ENCODE assay signal across 8 cellular contexts in genomic region chr3:186790261-186790981, GRCh38. TPM values are rescaled to one million over a fixed set of nuclear protein-coding genes. Genes with fewer than 3 reads are reported as not detected.
DNase-seq lines count a peak whose midpoint lies in the region; ATAC-seq lines count a peak whose summit lies in the region.

No MANE protein-coding gene starts in this region.

- no peak overlapping the region for H3K4me3 ChIP-seq in naive thymus-derived CD4-positive, alpha-beta T cell (ENCODE audit: low read length)

- peak overlapping the region; percentile 99 for H3K4me3 Mint-ChIP-seq in activated naive CD8-positive, alpha-beta T cell treated with anti-CD3 and anti-CD28 coated beads, Interleukin-2, amount 50 U/mL, for 24 hours
- no peak overlapping the region for H3K4me3 Mint-ChIP-seq in naive thymus-derived CD4-positive, alpha-beta T cell

- peaks cover 41% of the 10 kb centered on the region for H3K4me1 Mint-ChIP-seq in activated naive CD8-positive, alpha-beta T cell treated with anti-CD3 and anti-CD28 coated beads, Interleukin-2, amount 50 U/mL, for 24 hours
- peaks cover 18 to 49% (median 39%) of the 10 kb centered on the region in 7 donors for H3K4me1 Mint-ChIP-seq in naive thymus-derived CD4-positive, alpha-beta T cell

- no peaks in the 10 kb centered on the region for H3K9me3 ChIP-seq in naive thymus-derived CD4-positive, alpha-beta T cell (ENCODE audit: control insufficient read depth in 2 of 3, low read length in 3 of 3)

- peaks cover 28 to 38% of the 10 kb centered on the region in 2 donors for H3K4me1 ChIP-seq in naive thymus-derived CD4-positive, alpha-beta T cell (ENCODE audit: control insufficient read depth in 2 of 2, insufficient read depth in 2 of 2, low read length in 2 of 2)

- H3K36me3 Mint-ChIP-seq in activated naive CD8-positive, alpha-beta T cell treated with anti-CD3 and anti-CD28 coated beads, Interleukin-2, amount 50 U/mL, for 24 hours (ENCODE audit: low read depth), result peaks cover 85% of the 10 kb centered on the region
- H3K36me3 Mint-ChIP-seq in naive thymus-derived CD4-positive, alpha-beta T cell, result peaks cover 11 to 63% (median 54%) of the 10 kb centered on the region in 5 donors

- CTCF ChIA-PET in naive thymus-derived CD4-positive, alpha-beta T cell (lab: Charles Lee), result interaction anchor here (1.5 kb wide), 1 partner anchor 31 kb away, joined by 5 read pairs; no protein-coding TSS in a partner anchor

- peak overlapping the region; percentile 100 for H3K27ac Mint-ChIP-seq in activated naive CD8-positive, alpha-beta T cell treated with anti-CD3 and anti-CD28 coated beads, Interleukin-2, amount 50 U/mL, for 24 hours
- peak overlapping the region in 7 of 9 donors; percentile 1 to 57 (median 38) for H3K27ac Mint-ChIP-seq in naive thymus-derived CD4-positive, alpha-beta T cell

- DNase-seq in DMS53 (lab: John Stamatoyannopoulos, UW) (peak; percentile 70), DMS53 treated with DMSO at 0.1 percent for 48 hours (lab: John Stamatoyannopoulos, UW; ENCODE audit: unreplicated experiment) (no peak), NAMALWA (ENCODE audit: low spot score) (peak; percentile 76)
- peak; percentile 38 for DNase-seq in activated naive CD8-positive, alpha-beta T cell treated with anti-CD3 and anti-CD28 coated beads, Interleukin-2, amount 50 U/mL, for 24 hours
- no peak for DNase-seq in naive thymus-derived CD4-positive, alpha-beta T cell

- POLR2A ChIA-PET in naive thymus-derived CD4-positive, alpha-beta T cell (lab: Charles Lee), result interaction anchor here (0.6 to 1.7 kb wide), 4 partner anchors 9 to 92 kb away, joined by 3 to 4 read pairs (median 4); partner anchors contain the start of gene RFC4

- no peaks in the 10 kb centered on the region for H3K9me3 Mint-ChIP-seq in activated naive CD8-positive, alpha-beta T cell treated with anti-CD3 and anti-CD28 coated beads, Interleukin-2, amount 50 U/mL, for 24 hours
- H3K9me3 Mint-ChIP-seq in naive thymus-derived CD4-positive, alpha-beta T cell, result peaks cover 0 to 3% (median 0%) of the 10 kb centered on the region in 11 donors

- H3K27me3 Mint-ChIP-seq in activated naive CD8-positive, alpha-beta T cell treated with anti-CD3 and anti-CD28 coated beads, Interleukin-2, amount 50 U/mL, for 24 hours, result no peaks in the 10 kb centered on the region
- no peaks in the 10 kb centered on the region for H3K27me3 Mint-ChIP-seq in naive thymus-derived CD4-positive, alpha-beta T cell

- peak; percentile 41 for ATAC-seq in activated naive CD8-positive, alpha-beta T cell treated with anti-CD3 and anti-CD28 coated beads, Interleukin-2, amount 50 U/mL, for 24 hours
- ATAC-seq in naive thymus-derived CD4-positive, alpha-beta T cell, result peak; percentile 40
- no peak for ATAC-seq in HG02763 (IDR thresholded peaks at IDR 0.05; ENCODE audit: unreplicated experiment)
- no peak for ATAC-seq in HG03342 (IDR thresholded peaks at IDR 0.05; ENCODE audit: unreplicated experiment)
- no peak for ATAC-seq in GM21786 (IDR thresholded peaks at IDR 0.05; ENCODE audit: unreplicated experiment)

- intact Hi-C loops in naive thymus-derived CD4-positive, alpha-beta T cell (cut with micrococcal nuclease), result loop anchor here in 1 of 2 donors (2.0 kb wide), 1 partner anchor 14 kb away; no protein-coding TSS in a partner anchor

- peaks cover 37 to 60% (median 55%) of the 10 kb centered on the region in 3 experiments for H3K36me3 ChIP-seq in naive thymus-derived CD4-positive, alpha-beta T cell (ENCODE audit: control insufficient read depth in 2 of 3, insufficient read depth in 3 of 3, low read length in 3 of 3)

- H3K27me3 ChIP-seq in naive thymus-derived CD4-positive, alpha-beta T cell (ENCODE audit: control insufficient read depth in 2 of 2, insufficient read depth in 2 of 2, low read length in 2 of 2), result no peaks in the 10 kb centered on the region

- no peak overlapping the region for H3K27ac ChIP-seq in naive thymus-derived CD4-positive, alpha-beta T cell (ENCODE audit: low read depth, low read length)

RNA-seq across cellular contexts. Expression of gene EIF4A2, which starts 7.0 kb away (rescaled TPM):
- total RNA-seq in naive thymus-derived CD4-positive, alpha-beta T cell, result 100 to 1,000 TPM; 401 to 804 (median 650) TPM
- polyA plus RNA-seq in naive thymus-derived CD4-positive, alpha-beta T cell, result 100 to 1,000 TPM; 237 to 329 TPM

RNA-seq across cellular contexts. Expression of gene RFC4, which starts 15.9 kb away (rescaled TPM):
- 10 to 100 TPM in 4 of 5 experiments, 1 to 10 TPM in 1; 8.7 to 71.6 (median 22.1) TPM for total RNA-seq in naive thymus-derived CD4-positive, alpha-beta T cell
- polyA plus RNA-seq in naive thymus-derived CD4-positive, alpha-beta T cell, result 10 to 100 TPM; 22.5 to 28.1 TPM

RNA-seq across cellular contexts. Expression of gene ADIPOQ, which starts 52.1 kb away (rescaled TPM):
- total RNA-seq in naive thymus-derived CD4-positive, alpha-beta T cell, result not detected
- not detected for polyA plus RNA-seq in naive thymus-derived CD4-positive, alpha-beta T cell

Comparison
In these comparisons a context has a peak if more than half of its experiments do, and no peak if none do; other contexts are left out.
1. DNase-seq: peak in DMS53 (single experiment), NAMALWA (single experiment) and activated naive CD8-positive, alpha-beta T cell treated with anti-CD3 and anti-CD28 coated beads, Interleukin-2, amount 50 U/mL, for 24 hours (single experiment); none in DMS53 treated with DMSO at 0.1 percent for 48 hours (single experiment) and naive thymus-derived CD4-positive, alpha-beta T cell (0 of 9).
2. ATAC-seq: peak in activated naive CD8-positive, alpha-beta T cell treated with anti-CD3 and anti-CD28 coated beads, Interleukin-2, amount 50 U/mL, for 24 hours (single experiment) and naive thymus-derived CD4-positive, alpha-beta T cell (single experiment); none in HG02763 (single experiment), HG03342 (single experiment) and GM21786 (single experiment).